8 cellular contexts compared by ENCODE assay signal in the genomic region with DNA sequence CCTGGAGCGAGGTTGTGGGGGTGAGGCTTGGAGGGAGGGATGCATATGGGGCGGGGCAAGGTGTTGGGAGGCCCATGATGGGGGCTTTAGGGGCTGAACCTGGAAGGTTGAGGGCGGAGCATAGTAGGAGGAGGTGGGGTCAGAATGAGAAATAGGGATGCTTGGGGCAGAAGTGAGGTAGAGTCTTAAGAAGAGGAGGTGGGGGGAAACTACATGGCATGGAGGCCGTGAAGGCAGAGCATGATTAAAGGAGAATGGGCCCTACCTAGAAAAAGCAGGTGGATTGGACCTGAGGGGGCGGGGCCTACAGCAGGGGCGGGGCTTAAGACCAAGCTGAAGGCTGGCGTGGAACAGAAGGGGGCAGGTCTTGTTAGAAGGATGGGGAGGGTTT. TPM values are rescaled to one million over a fixed set of nuclear protein-coding genes. Genes with fewer than 3 reads are reported as not detected.
A peak's percentile ranks its signal among the peaks of the same experiment; 100 is the strongest.
DNase-seq lines count a peak whose midpoint lies in the region; ATAC-seq, FAIRE-seq and TF ChIP-seq lines count a peak whose summit lies in the region.

No MANE protein-coding gene starts in this region.

- H3K9ac ChIP-seq in K562 (ENCODE audit: insufficient read depth in 1 of 2, low read depth in 2 of 2, low read length in 2 of 2) (peak overlapping the region; percentile 57 to 69; a peak in 3 of 4 replicates), mesenchymal stem cell (ENCODE audit: low read length) (no peak overlapping the region)

- H3K27ac ChIP-seq in AG04450 (ENCODE audit: low read depth, low read length) (no peak overlapping the region), HEK293 (ENCODE audit: extremely low read depth, low read depth, low read length) (no peak overlapping the region), K562 (ENCODE audit: extremely low read depth, low read depth, low read length) (peak overlapping the region; percentile 77; the same call in 2 of the 3 replicates), mesenchymal stem cell (ENCODE audit: low read length, poor library complexity, severe bottlenecking) (no peak overlapping the region), upper lobe of left lung (peak overlapping the region; percentile 97 to 99 (median 98))

- no peaks in the 10 kb centered on the region for H3K9me1 ChIP-seq in K562 (ENCODE audit: control insufficient read depth, insufficient read depth, low read length)

- H3K9me3 ChIP-seq in AG04450 (ENCODE audit: control insufficient read depth, insufficient read depth, low read length) (peaks cover 3% of the 10 kb centered on the region; the same call in 1 of the 2 replicates), HEK293 (ENCODE audit: control insufficient read depth, insufficient read depth, low read depth, low read length) (no peaks in the 10 kb centered on the region), K562 (replicated peaks; ENCODE audit: control insufficient read depth, insufficient read depth, low read depth, low read length) (no peaks in the 10 kb centered on the region), mesenchymal stem cell (ENCODE audit: control insufficient read depth, low read length) (no peaks in the 10 kb centered on the region), upper lobe of left lung (no peaks in the 10 kb centered on the region)

- CTCF ChIA-PET in AG04450 (lab: Charles Lee) = interaction anchor here (0.6 kb wide), 1 partner anchor 38 kb away, joined by 4 read pairs; no protein-coding TSS in a partner anchor
- CTCF ChIA-PET in HEK293 (lab: Yijun Ruan, JAX) = interaction anchor here (1.2 kb wide), 1 partner anchor 48 kb away, joined by 4 read pairs; a partner anchor contains a TSS
- CTCF ChIA-PET in K562 (lab: Yijun Ruan, JAX; ENCODE audit: low intra/inter-chr PET ratio) = no interaction called here

- peaks cover 33% of the 10 kb centered on the region for H3K79me1 ChIP-seq in mesenchymal stem cell (replicated peaks; ENCODE audit: low read length, poor library complexity, severe bottlenecking)

- H2BK5ac ChIP-seq in mesenchymal stem cell (ENCODE audit: low read depth, low read length, poor library complexity, severe bottlenecking) = no peak overlapping the region

- 2% methylated on average over 5 of the region's 7 CpGs for WGBS in K562 (ENCODE audit: insufficient coverage, low coverage, missing lambda C conversion rate)
- 47% methylated on average over 7 of the region's 7 CpGs for WGBS in mesenchymal stem cell
- 53 to 59% methylated on average over 7 of the region's 7 CpGs for WGBS in upper lobe of left lung, 2 donors

- H3K4me1 ChIP-seq in HEK293 (ENCODE audit: control insufficient read depth, insufficient read depth, low read length) = no peaks in the 10 kb centered on the region
- H3K4me1 ChIP-seq in K562 (replicated peaks in 1 of 2; ENCODE audit: control insufficient read depth in 2 of 2, insufficient read depth in 2 of 2, low read length in 2 of 2) = peaks cover 31 to 58% of the 10 kb centered on the region in 2 experiments
- peaks cover 2% of the 10 kb centered on the region for H3K4me1 ChIP-seq in mesenchymal stem cell (ENCODE audit: control insufficient read depth, insufficient read depth, low read depth, low read length)
- peaks cover 9 to 35% (median 25%) of the 10 kb centered on the region in 4 donors for H3K4me1 ChIP-seq in upper lobe of left lung

- H3K4me3 ChIP-seq in AG04450 (ENCODE audit: low read depth, low read length) = peak overlapping the region; percentile 48
- H3K4me3 ChIP-seq in HEK293 (ENCODE audit: low read depth, low read length) = peak overlapping the region; percentile 20
- peak overlapping the region; percentile 43 for H3K4me3 ChIP-seq in K562
- no peak overlapping the region for H3K4me3 ChIP-seq in mesenchymal stem cell (ENCODE audit: insufficient read depth in 1 of 2, low read depth in 1 of 2, low read length in 2 of 2)
- peak overlapping the region in 3 of 4 donors; percentile 73 to 87 (median 82) for H3K4me3 ChIP-seq in upper lobe of left lung

- peaks cover 2% of the 10 kb centered on the region for H4K20me1 ChIP-seq in K562 (replicated peaks; ENCODE audit: control insufficient read depth, insufficient read depth, low read length)

- POLR2A ChIA-PET in AG04450 (lab: Yijun Ruan, JAX) = no interaction called here
- POLR2A ChIA-PET in HEK293 (lab: Yijun Ruan, JAX) = no interaction called here
- POLR2A ChIA-PET in K562 (lab: Yijun Ruan, JAX) = interaction anchor here (0.6 to 3.7 kb wide), 2 partner anchors 15 to 68 kb away, joined by 3 to 29 read pairs; no protein-coding TSS in a partner anchor

- no peak overlapping the region for H2BK120ac ChIP-seq in mesenchymal stem cell (ENCODE audit: low read depth, low read length)

- no peak overlapping the region for H3K14ac ChIP-seq in mesenchymal stem cell (ENCODE audit: low read length in 2 of 2)

- H3K27me3 ChIP-seq in AG04450 (ENCODE audit: control insufficient read depth, insufficient read depth, low read length) (no peaks in the 10 kb centered on the region), K562 (ENCODE audit: control insufficient read depth in 2 of 2, insufficient read depth in 2 of 2, low read length in 2 of 2) (no peaks in the 10 kb centered on the region), mesenchymal stem cell (ENCODE audit: control insufficient read depth in 1 of 2, insufficient read depth in 1 of 2, low read length in 2 of 2) (no peaks in the 10 kb centered on the region), upper lobe of left lung (no peaks in the 10 kb centered on the region)

- no peak overlapping the region for H4K91ac ChIP-seq in mesenchymal stem cell (ENCODE audit: low read length)

- peaks cover 29% of the 10 kb centered on the region for H3K79me2 ChIP-seq in K562 (ENCODE audit: control insufficient read depth, insufficient read depth, low read length)

- H2AFZ ChIP-seq in K562 (ENCODE audit: low read depth, low read length) (no peak overlapping the region), mesenchymal stem cell (ENCODE audit: low read depth, low read length) (no peak overlapping the region)

- TF ChIP-seq EP300 in K562 (IDR thresholded peaks at IDR 0.05; ENCODE audit: low read length) (no peak), upper lobe of left lung (IDR thresholded peaks at IDR 0.05) (no peak)

- in situ Hi-C loops in K562 (cut with MboI) = no loop called here

- intact Hi-C loops in K562 (cut with micrococcal nuclease) = loop anchor here (5.0 kb wide), 1 partner anchor 280 kb away; no protein-coding TSS in a partner anchor

- TF ChIP-seq RAD21 in K562 (CRISPR knock-in tag; conservative IDR thresholded peaks at IDR 0.05 in 1 of 2, IDR thresholded peaks at IDR 0.05 in 1 of 2) = no peak

- no peak overlapping the region for H3K18ac ChIP-seq in mesenchymal stem cell (ENCODE audit: low read depth in 1 of 2, low read length in 2 of 2)

- no TSS peak for BruUV-seq in K562 (replicated peaks; lab: Mats Ljungman, UMichigan)

- H3K4ac ChIP-seq in mesenchymal stem cell (ENCODE audit: low read depth in 1 of 2, low read length in 2 of 2) = no peak overlapping the region

- H2AK5ac ChIP-seq in mesenchymal stem cell (ENCODE audit: low read length, severe bottlenecking) = no peak overlapping the region

- no peak for DNase-seq in AG04450 (ENCODE audit: low read depth, low spot score)
- DNase-seq in SK-N-DZ (ENCODE audit: low spot score) = peak; percentile 53
- peak; percentile 58 to 89 (median 68) for DNase-seq in K562 (ENCODE audit: extremely low read depth in 1 of 4, low spot score in 3 of 4)
- DNase-seq in mesenchymal stem cell = peak; percentile 17
- DNase-seq in upper lobe of left lung = peak in 1 of 2 donors; percentile 86
- DNase-seq in H4 (ENCODE audit: low spot score) = no peak

- TF ChIP-seq POLR2A in K562 (conservative IDR thresholded peaks at IDR 0.05) (no peak), upper lobe of left lung (IDR thresholded peaks at IDR 0.05) (no peak)

- H3K36me3 ChIP-seq in HEK293 (ENCODE audit: control insufficient read depth in 2 of 2, insufficient read depth in 1 of 2, low read length in 2 of 2) (peaks cover 7 to 47% of the 10 kb centered on the region in 2 experiments; a peak in 2 of 3 replicates), K562 (ENCODE audit: control insufficient read depth, insufficient read depth, low read length) (peaks cover 47% of the 10 kb centered on the region; the same call in 2 of the 3 replicates), mesenchymal stem cell (ENCODE audit: control insufficient read depth in 1 of 2, insufficient read depth in 2 of 2, low read depth in 1 of 2, low read length in 2 of 2) (peaks cover 46 to 47% of the 10 kb centered on the region in 2 experiments), upper lobe of left lung (peaks cover 13 to 49% (median 47%) of the 10 kb centered on the region in 4 donors)

- H2BK12ac ChIP-seq in mesenchymal stem cell (ENCODE audit: low read length in 2 of 2) = no peak overlapping the region

- no peak overlapping the region for H2BK15ac ChIP-seq in mesenchymal stem cell (ENCODE audit: low read depth, poor library complexity, severe bottlenecking)

- no peak overlapping the region for H4K8ac ChIP-seq in mesenchymal stem cell (ENCODE audit: low read length)

- TF ChIP-seq CTCF in AG04450 (IDR thresholded peaks at IDR 0.05; ENCODE audit: low read depth, low read length) (no peak), HEK293 (tag by site-specific recombination; IDR thresholded peaks at IDR 0.05) (no peak), K562 (IDR thresholded peaks at IDR 0.05 in 2 of 3, conservative IDR thresholded peaks at IDR 0.05 in 1 of 3; ENCODE audit: insufficient read depth in 2 of 3, low read depth in 1 of 3, low read length in 3 of 3) (no peak), upper lobe of left lung (IDR thresholded peaks at IDR 0.05) (no peak)

- peak overlapping the region; percentile 86 for H3K4me2 ChIP-seq in K562 (ENCODE audit: insufficient read depth, low read length)
- H3K4me2 ChIP-seq in mesenchymal stem cell (ENCODE audit: low read length, poor library complexity, severe bottlenecking) = peak overlapping the region; percentile 41

- FAIRE-seq in K562 (lab: Jason Lieb, UNC) = peak; percentile 78

- no peak overlapping the region for H3K23ac ChIP-seq in mesenchymal stem cell (ENCODE audit: low read length in 2 of 2)

- ATAC-seq in K562 (peak; percentile 67), upper lobe of left lung (ENCODE audit: low FRiP score in 2 of 2) (peak in 1 of 2 donors; percentile 12), HG03135 (IDR thresholded peaks at IDR 0.05; ENCODE audit: unreplicated experiment) (no peak)

RNA-seq across cellular contexts. Expression of a gene that starts 0.8 kb away (rescaled TPM):
- polyA plus RNA-seq in AG04450 (2011; rRNA removed) (23.7 and 32.5 TPM in 2 replicates), K562 (2011; rRNA removed) (24.0 and 37.5 TPM in 2 replicates), K562 (2014; fragmentation: Illumina TruSeq; extraction: Trizol) (23.8 and 51.0 TPM in 2 replicates), K562 (2014; fragmentation: Nextera tagmentation; extraction: Ambion mirVana) (1 to 10 TPM in 1 of 2 experiments, under 1 TPM in 1; 0.11 to 1.5 TPM), K562 (2014; rRNA removed) (61.9 and 73.8 TPM in 2 replicates)
- 20.1 and 26.9 TPM in 2 replicates for polyA minus RNA-seq in AG04450 (2011; rRNA and poly(A)+ RNA removed)
- polyA plus RNA-seq in SK-N-DZ (2014; cell fraction: cytosol; rRNA removed) = 13.1 and 19.1 TPM in 2 replicates
- polyA plus RNA-seq in SK-N-DZ (2014; cell fraction: nucleus; rRNA removed) = 33.6 and 35.6 TPM in 2 replicates
- 31.6 and 83.2 TPM in 2 replicates for total RNA-seq in K562 (2011; cell fraction: chromatin; rRNA removed; ENCODE audit: low replicate concordance)
- total RNA-seq in K562 (2011; cell fraction: nucleolus; rRNA removed) = 66.3 and 72.5 TPM in 2 replicates
- total RNA-seq in K562 (2011; cell fraction: nucleoplasm; rRNA removed) = 41.0 and 45.6 TPM in 2 replicates
- total RNA-seq in K562 (2014; rRNA removed) (51.4 and 68.1 TPM in 2 replicates), K562 (2014; rRNA removed; fragmentation: Illumina TruSeq; extraction: Trizol) (10.6 and 12.3 TPM in 2 replicates), K562 (2015; rRNA removed; fragmentation: Illumina TruSeq; extraction: Trizol) (32.9 and 35.0 TPM in 2 replicates), K562 (2021) (56.7 and 58.2 TPM in 2 replicates), upper lobe of left lung (100 to 1,000 TPM in 4 of 6 donors, 10 to 100 TPM in 2; 98.3 to 170 (median 123) TPM)
- 42.2 and 70.3 TPM in 2 replicates for polyA plus RNA-seq in K562 (2011; cell fraction: cytosol; rRNA removed)
- 71.7 and 110 TPM in 2 replicates for polyA plus RNA-seq in K562 (2011; cell fraction: nucleus; rRNA removed)
- 51.4 and 65.3 TPM in 2 replicates for polyA plus RNA-seq in K562 (2012)
- polyA minus RNA-seq in K562 (2011; rRNA and poly(A)+ RNA removed) = 12.7 and 17.8 TPM in 2 replicates
- polyA minus RNA-seq in K562 (2011; cell fraction: cytosol; rRNA and poly(A)+ RNA removed) = 15.7 and 17.4 TPM in 2 replicates
- polyA minus RNA-seq in K562 (2011; cell fraction: nucleus; rRNA and poly(A)+ RNA removed) = 28.8 and 37.7 TPM in 2 replicates
- 29.2 TPM for polyA plus RNA-seq in mesenchymal stem cell (2013, experiment 1 of 2)
- 27.7 TPM for polyA plus RNA-seq in mesenchymal stem cell (2013, experiment 2 of 2)
- 79.5 and 104 TPM in 2 replicates for total RNA-seq in H4 (2014; rRNA removed; shearing (Covaris generic))

RNA-seq across cellular contexts. Expression of a gene that starts 7.1 kb away (rescaled TPM):
- polyA plus RNA-seq in AG04450 (2011; rRNA removed) = 5.1 and 6.2 TPM in 2 replicates
- 9.1 and 14.7 TPM in 2 replicates for polyA minus RNA-seq in AG04450 (2011; rRNA and poly(A)+ RNA removed)
- polyA plus RNA-seq in SK-N-DZ (2014; cell fraction: cytosol; rRNA removed) = 65.9 and 70.0 TPM in 2 replicates
- polyA plus RNA-seq in SK-N-DZ (2014; cell fraction: nucleus; rRNA removed) = 216 and 252 TPM in 2 replicates
- total RNA-seq in K562 (2011; cell fraction: chromatin; rRNA removed; ENCODE audit: low replicate concordance) = 79.9 and 373 TPM in 2 replicates
- 460 and 477 TPM in 2 replicates for total RNA-seq in K562 (2011; cell fraction: nucleolus; rRNA removed)
- total RNA-seq in K562 (2011; cell fraction: nucleoplasm; rRNA removed) = 147 and 179 TPM in 2 replicates
- 258 and 338 TPM in 2 replicates for total RNA-seq in K562 (2014; rRNA removed)
- 15.3 and 28.3 TPM in 2 replicates for total RNA-seq in K562 (2014; rRNA removed; fragmentation: Illumina TruSeq; extraction: Trizol)
- 89.4 and 95.2 TPM in 2 replicates for total RNA-seq in K562 (2015; rRNA removed; fragmentation: Illumina TruSeq; extraction: Trizol)
- 296 and 312 TPM in 2 replicates for total RNA-seq in K562 (2021)
- 45.2 and 88.6 TPM in 2 replicates for polyA plus RNA-seq in K562 (2011; rRNA removed)
- polyA plus RNA-seq in K562 (2011; cell fraction: cytosol; rRNA removed) = 86.2 and 222 TPM in 2 replicates
- 460 and 607 TPM in 2 replicates for polyA plus RNA-seq in K562 (2011; cell fraction: nucleus; rRNA removed)
- polyA plus RNA-seq in K562 (2012) = 164 and 224 TPM in 2 replicates
- polyA plus RNA-seq in K562 (2014; fragmentation: Illumina TruSeq; extraction: Trizol) = 47.8 and 97.9 TPM in 2 replicates
- 1 to 10 TPM; 1.3 to 6.4 TPM for polyA plus RNA-seq in K562 (2014; fragmentation: Nextera tagmentation; extraction: Ambion mirVana)
- 161 and 163 TPM in 2 replicates for polyA plus RNA-seq in K562 (2014; rRNA removed)
- polyA minus RNA-seq in K562 (2011; rRNA and poly(A)+ RNA removed) = 33.3 and 52.7 TPM in 2 replicates
- 165 and 236 TPM in 2 replicates for polyA minus RNA-seq in K562 (2011; cell fraction: cytosol; rRNA and poly(A)+ RNA removed)
- 166 and 171 TPM in 2 replicates for polyA minus RNA-seq in K562 (2011; cell fraction: nucleus; rRNA and poly(A)+ RNA removed)
- 8.5 TPM for polyA plus RNA-seq in mesenchymal stem cell (2013, experiment 1 of 2)
- polyA plus RNA-seq in mesenchymal stem cell (2013, experiment 2 of 2) = 8.3 TPM
- 10 to 100 TPM; 20.5 to 66.0 (median 44.0) TPM for total RNA-seq in upper lobe of left lung
- 45.8 and 58.6 TPM in 2 replicates for total RNA-seq in H4 (2014; rRNA removed; shearing (Covaris generic))

RNA-seq across cellular contexts. Expression of a gene that starts 11.6 kb away (rescaled TPM):
- 0.10 and 0.16 TPM in 2 replicates for polyA plus RNA-seq in AG04450 (2011; rRNA removed)
- 0.09 and 0.64 TPM in 2 replicates for polyA minus RNA-seq in AG04450 (2011; rRNA and poly(A)+ RNA removed)
- 0.17 and 0.82 TPM in 2 replicates for polyA plus RNA-seq in SK-N-DZ (2014; cell fraction: cytosol; rRNA removed)
- 3.5 and 5.4 TPM in 2 replicates for polyA plus RNA-seq in SK-N-DZ (2014; cell fraction: nucleus; rRNA removed)
- 3.9 and 8.3 TPM in 2 replicates for total RNA-seq in K562 (2011; cell fraction: chromatin; rRNA removed; ENCODE audit: low replicate concordance)
- total RNA-seq in K562 (2011; cell fraction: nucleolus; rRNA removed) = 5.0 and 5.5 TPM in 2 replicates
- 3.6 and 5.6 TPM in 2 replicates for total RNA-seq in K562 (2011; cell fraction: nucleoplasm; rRNA removed)
- 0.41 and 0.78 TPM in 2 replicates for total RNA-seq in K562 (2014; rRNA removed)
- 0.45 and 0.65 TPM in 2 replicates for total RNA-seq in K562 (2014; rRNA removed; fragmentation: Illumina TruSeq; extraction: Trizol)
- 0.45 and 0.76 TPM in 2 replicates for total RNA-seq in K562 (2015; rRNA removed; fragmentation: Illumina TruSeq; extraction: Trizol)
- 1.9 and 2.3 TPM in 2 replicates for total RNA-seq in K562 (2021)
- polyA plus RNA-seq in K562 (2011; rRNA removed) = 1.2 and 1.9 TPM in 2 replicates
- 1.4 and 1.9 TPM in 2 replicates for polyA plus RNA-seq in K562 (2011; cell fraction: cytosol; rRNA removed)
- polyA plus RNA-seq in K562 (2011; cell fraction: nucleus; rRNA removed) = 11.3 and 12.5 TPM in 2 replicates
- polyA plus RNA-seq in K562 (2012) = 2.0 and 3.0 TPM in 2 replicates
- polyA plus RNA-seq in K562 (2014; fragmentation: Illumina TruSeq; extraction: Trizol) = 0.89 and 1.1 TPM in 2 replicates
- under 1 TPM; 0.25 to 0.49 TPM for polyA plus RNA-seq in K562 (2014; fragmentation: Nextera tagmentation; extraction: Ambion mirVana)
- 0.69 and 1.6 TPM in 2 replicates for polyA plus RNA-seq in K562 (2014; rRNA removed)
- 0.42 and 0.57 TPM in 2 replicates for polyA minus RNA-seq in K562 (2011; rRNA and poly(A)+ RNA removed)
- polyA minus RNA-seq in K562 (2011; cell fraction: cytosol; rRNA and poly(A)+ RNA removed) = 1.5 TPM in 1 of 2 replicates, not detected in the other
- 2.0 and 2.2 TPM in 2 replicates for polyA minus RNA-seq in K562 (2011; cell fraction: nucleus; rRNA and poly(A)+ RNA removed)
- 0.25 TPM for polyA plus RNA-seq in mesenchymal stem cell (2013, experiment 1 of 2)
- 0.10 TPM for polyA plus RNA-seq in mesenchymal stem cell (2013, experiment 2 of 2)
- total RNA-seq in upper lobe of left lung = 1,000 to 10,000 TPM; 1,043 to 3,140 (median 1,660) TPM
- total RNA-seq in H4 (2014; rRNA removed; shearing (Covaris generic)) = 0.99 TPM in 1 of 2 replicates, not detected in the other

RNA-seq across cellular contexts. Expression of a gene that starts 41.7 kb away (rescaled TPM):
- polyA plus RNA-seq in AG04450 (2011; rRNA removed) (not detected in 2 replicates), K562 (2011; rRNA removed) (0.46 and 0.60 TPM in 2 replicates), K562 (2014; fragmentation: Illumina TruSeq; extraction: Trizol) (0.24 and 0.76 TPM in 2 replicates), K562 (2014; fragmentation: Nextera tagmentation; extraction: Ambion mirVana) (under 1 TPM in 1 of 2 experiments, not detected in 1; 0.06 TPM), K562 (2014; rRNA removed) (0.53 and 0.92 TPM in 2 replicates)
- not detected in 2 replicates for polyA minus RNA-seq in AG04450 (2011; rRNA and poly(A)+ RNA removed)
- 2.7 TPM in 1 of 2 replicates, not detected in the other for polyA plus RNA-seq in SK-N-DZ (2014; cell fraction: cytosol; rRNA removed)
- polyA plus RNA-seq in SK-N-DZ (2014; cell fraction: nucleus; rRNA removed) = 0.20 and 0.77 TPM in 2 replicates
- 2.3 and 8.3 TPM in 2 replicates for total RNA-seq in K562 (2011; cell fraction: chromatin; rRNA removed; ENCODE audit: low replicate concordance)
- 4.6 and 5.2 TPM in 2 replicates for total RNA-seq in K562 (2011; cell fraction: nucleolus; rRNA removed)
- 3.9 and 4.4 TPM in 2 replicates for total RNA-seq in K562 (2011; cell fraction: nucleoplasm; rRNA removed)
- total RNA-seq in K562 (2014; rRNA removed) (0.33 and 0.45 TPM in 2 replicates), K562 (2014; rRNA removed; fragmentation: Illumina TruSeq; extraction: Trizol) (0.22 and 0.25 TPM in 2 replicates), K562 (2015; rRNA removed; fragmentation: Illumina TruSeq; extraction: Trizol) (0.40 and 0.45 TPM in 2 replicates), K562 (2021) (1.0 and 1.3 TPM in 2 replicates), upper lobe of left lung (1 to 10 TPM in 1 of 6 donors, under 1 TPM in 3, not detected in 2; 0.13 to 2.1 (median 0.56) TPM)
- polyA plus RNA-seq in K562 (2011; cell fraction: cytosol; rRNA removed) = 0.41 and 0.94 TPM in 2 replicates
- 2.5 and 7.6 TPM in 2 replicates for polyA plus RNA-seq in K562 (2011; cell fraction: nucleus; rRNA removed)
- polyA plus RNA-seq in K562 (2012) = 0.53 and 1.1 TPM in 2 replicates
- polyA minus RNA-seq in K562 (2011; rRNA and poly(A)+ RNA removed) = 0.06 and 0.07 TPM in 2 replicates
- not detected in 2 replicates for polyA minus RNA-seq in K562 (2011; cell fraction: cytosol; rRNA and poly(A)+ RNA removed)
- polyA minus RNA-seq in K562 (2011; cell fraction: nucleus; rRNA and poly(A)+ RNA removed) = 0.33 and 0.94 TPM in 2 replicates
- not detected for polyA plus RNA-seq in mesenchymal stem cell (2013, experiment 1 of 2)
- polyA plus RNA-seq in mesenchymal stem cell (2013, experiment 2 of 2) = not detected
- 0.10 TPM in 2 replicates for total RNA-seq in H4 (2014; rRNA removed; shearing (Covaris generic))

RNA-seq across cellular contexts. Expression of a gene that starts 47.9 kb away (rescaled TPM):
- polyA plus RNA-seq in AG04450 (2011; rRNA removed) (not detected in 2 replicates), K562 (2011; rRNA removed) (2.0 and 3.7 TPM in 2 replicates), K562 (2014; fragmentation: Illumina TruSeq; extraction: Trizol) (14.9 and 16.4 TPM in 2 replicates), K562 (2014; fragmentation: Nextera tagmentation; extraction: Ambion mirVana) (under 1 TPM; 0.03 to 0.06 TPM), K562 (2014; rRNA removed) (13.2 and 14.2 TPM in 2 replicates)
- not detected in 2 replicates for polyA minus RNA-seq in AG04450 (2011; rRNA and poly(A)+ RNA removed)
- 0.42 and 0.51 TPM in 2 replicates for polyA plus RNA-seq in SK-N-DZ (2014; cell fraction: cytosol; rRNA removed)
- 1.4 and 3.0 TPM in 2 replicates for polyA plus RNA-seq in SK-N-DZ (2014; cell fraction: nucleus; rRNA removed)
- 19.8 and 38.5 TPM in 2 replicates for total RNA-seq in K562 (2011; cell fraction: chromatin; rRNA removed; ENCODE audit: low replicate concordance)
- total RNA-seq in K562 (2011; cell fraction: nucleolus; rRNA removed) = 17.0 and 18.4 TPM in 2 replicates
- 18.8 and 48.6 TPM in 2 replicates for total RNA-seq in K562 (2011; cell fraction: nucleoplasm; rRNA removed)
- total RNA-seq in K562 (2014; rRNA removed) (1.8 and 4.0 TPM in 2 replicates), K562 (2014; rRNA removed; fragmentation: Illumina TruSeq; extraction: Trizol) (1.4 and 1.7 TPM in 2 replicates), K562 (2015; rRNA removed; fragmentation: Illumina TruSeq; extraction: Trizol) (2.1 and 3.0 TPM in 2 replicates), K562 (2021) (20.2 and 26.2 TPM in 2 replicates), upper lobe of left lung (10 to 100 TPM in 4 of 6 donors, 1 to 10 TPM in 2; 3.8 to 15.7 (median 12.2) TPM)
- 2.0 and 2.7 TPM in 2 replicates for polyA plus RNA-seq in K562 (2011; cell fraction: cytosol; rRNA removed)
- 12.7 and 28.1 TPM in 2 replicates for polyA plus RNA-seq in K562 (2011; cell fraction: nucleus; rRNA removed)
- 10.3 and 13.2 TPM in 2 replicates for polyA plus RNA-seq in K562 (2012)
- 1.2 and 2.0 TPM in 2 replicates for polyA minus RNA-seq in K562 (2011; rRNA and poly(A)+ RNA removed)
- polyA minus RNA-seq in K562 (2011; cell fraction: cytosol; rRNA and poly(A)+ RNA removed) = 8.9 and 10.9 TPM in 2 replicates
- 7.8 and 7.9 TPM in 2 replicates for polyA minus RNA-seq in K562 (2011; cell fraction: nucleus; rRNA and poly(A)+ RNA removed)
- 0.04 TPM for polyA plus RNA-seq in mesenchymal stem cell (2013, experiment 1 of 2)
- 0.07 TPM for polyA plus RNA-seq in mesenchymal stem cell (2013, experiment 2 of 2)
- 0.06 and 0.47 TPM in 2 replicates for total RNA-seq in H4 (2014; rRNA removed; shearing (Covaris generic))

Comparison
In these comparisons a context has a peak if more than half of its experiments do, and no peak if none do; other contexts are left out.
1. DNase-seq: peak in SK-N-DZ (single experiment), K562 (4 of 4) and mesenchymal stem cell (single experiment); none in AG04450 (single experiment) and H4 (single experiment).
2. H3K27ac ChIP-seq: peak in K562 (single experiment) and upper lobe of left lung (4 of 4); none in AG04450 (single experiment), HEK293 (single experiment) and mesenchymal stem cell (single experiment).
3. H3K4me3 ChIP-seq: peak in AG04450 (single experiment), HEK293 (single experiment), K562 (single experiment) and upper lobe of left lung (3 of 4); none in mesenchymal stem cell (0 of 2).
4. RNA of a gene that starts 11.6 kb away (total RNA-seq): 1,043 to 3,140 TPM in upper lobe of left lung; 0.99 TPM in H4 and 0.41 to 8.3 TPM in K562; every median in the first group is over 100 times any median in the second.